Comparison of ENCODE assay signal across 8 cellular contexts in genomic region chr12:39272934-39273770, GRCh38.
DNase-seq lines count a peak whose midpoint lies in the region; ATAC-seq and TF ChIP-seq lines count a peak whose summit lies in the region.

No MANE protein-coding gene starts in this region.

- H3K4me1 ChIP-seq in smooth muscle cell (ENCODE audit: low read depth) (no peaks in the 10 kb centered on the region), uterus (no peaks in the 10 kb centered on the region)

- H3K79me2 ChIP-seq in smooth muscle cell (ENCODE audit: low read depth), result no peaks in the 10 kb centered on the region

- DNase-seq in CD1c-positive myeloid dendritic cell (ENCODE audit: extremely low spot score) (peak; percentile 50), GM13977 (ENCODE audit: low spot score) (peak; percentile 14), NCI-H1092 (lab: John Stamatoyannopoulos, UW) (peak; percentile 2), glomerular visceral epithelial cell (ENCODE audit: extremely low spot score) (peak; percentile 49), smooth muscle cell (lab: John Stamatoyannopoulos, UW; ENCODE audit: unreplicated experiment) (no peak), uterus (no peak)
- peak; percentile 26 for DNase-seq in activated CD4-positive, alpha-beta T cell treated with anti-CD3 and anti-CD28 coated beads for 48 hours

- TF ChIP-seq CTCF in GM13977 (IDR thresholded peaks at IDR 0.05; ENCODE audit: extremely low read depth, insufficient read depth, missing control alignments) (peak; percentile 65), smooth muscle cell (IDR thresholded peaks at IDR 0.05; ENCODE audit: borderline replicate concordance, insufficient read depth, poor library complexity, severe bottlenecking) (peak; percentile 68), uterus (IDR thresholded peaks at IDR 0.05) (peak in 2 of 4 experiments; percentile 12 to 42)

- no peak overlapping the region for H3K4me3 ChIP-seq in smooth muscle cell
- H3K4me3 ChIP-seq in uterus, result no peak overlapping the region

- H3K4me2 ChIP-seq in smooth muscle cell, result peak overlapping the region; percentile 46

- no peak overlapping the region for H3K9ac ChIP-seq in smooth muscle cell (ENCODE audit: low read depth)

- no peaks in the 10 kb centered on the region for H3K27me3 ChIP-seq in smooth muscle cell (ENCODE audit: low read depth)
- no peaks in the 10 kb centered on the region for H3K27me3 ChIP-seq in uterus

- peak overlapping the region; percentile 0 for H2AFZ ChIP-seq in smooth muscle cell (ENCODE audit: low read depth)

- in situ Hi-C loops in GM13977 (cut with MboI; ENCODE audit: low pct_unique_long_range_greater_than_20kb, low sequenced_read_pairs, unreplicated experiment), result loop anchor here (25.0 kb wide), 1 partner anchor 936 kb away; no protein-coding TSS in a partner anchor

- H3K27ac ChIP-seq in smooth muscle cell (ENCODE audit: low read depth) (peak overlapping the region; percentile 2), uterus (no peak overlapping the region)

- 24% methylated on average over 8 of the region's 8 CpGs for WGBS in smooth muscle cell (ENCODE audit: low lambda C conversion rate)

- no peaks in the 10 kb centered on the region for H3K9me3 ChIP-seq in smooth muscle cell (replicated peaks; ENCODE audit: low read depth)
- no peaks in the 10 kb centered on the region for H3K9me3 ChIP-seq in uterus

- no peak for ATAC-seq in HG02798 (IDR thresholded peaks at IDR 0.05; ENCODE audit: poor library complexity, unreplicated experiment)

- intact Hi-C loops in uterus (cut with DNase I; ENCODE audit: low total_unique reads), result no loop called here

- H4K20me1 ChIP-seq in smooth muscle cell (ENCODE audit: low read depth), result no peaks in the 10 kb centered on the region

- H3K36me3 ChIP-seq in smooth muscle cell (ENCODE audit: low read depth) (no peaks in the 10 kb centered on the region), uterus (no peaks in the 10 kb centered on the region)

- no peaks in the 10 kb centered on the region for H3F3A ChIP-seq in smooth muscle cell (ENCODE audit: low read depth)

- TF ChIP-seq POLR2A in uterus (IDR thresholded peaks at IDR 0.05), result no peak

Comparison
In these comparisons a context has a peak if more than half of its experiments do, and no peak if none do; other contexts are left out.
1. DNase-seq: peak in CD1c-positive myeloid dendritic cell (single experiment), GM13977 (single experiment), NCI-H1092 (single experiment), activated CD4-positive, alpha-beta T cell treated with anti-CD3 and anti-CD28 coated beads for 48 hours (single experiment) and glomerular visceral epithelial cell (single experiment); none in smooth muscle cell (single experiment) and uterus (0 of 2).